29 cellular contexts compared by ENCODE assay signal in the genomic region with DNA sequence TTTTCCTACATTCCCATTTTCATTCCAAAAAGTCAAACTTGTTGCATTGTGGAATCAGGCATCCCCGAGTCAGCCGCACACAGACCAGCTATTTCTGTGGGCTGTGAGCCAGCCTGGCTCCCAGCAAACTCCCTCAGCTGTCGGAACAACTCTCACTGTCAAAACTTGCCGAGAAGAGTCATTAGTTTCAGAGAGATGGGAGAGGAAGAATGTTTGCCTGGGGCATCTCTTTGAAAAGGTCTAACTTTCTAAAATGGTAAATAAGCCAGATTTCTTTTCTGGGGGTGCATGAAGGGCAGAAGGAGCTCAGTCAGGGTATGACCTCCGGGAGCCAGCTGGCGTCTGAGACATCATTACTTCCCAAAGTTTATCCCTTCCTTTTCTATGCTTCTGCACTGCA.
"Had no signal": no experiment of that assay in that cellular context is flagged by ENCODE, and none has a peak within 500 bp of the region (broad histone marks: within the 10 kb centered on the region; RNA-seq: fewer than 3 reads in every experiment).

No MANE protein-coding gene starts in this region.

- DNase-seq: activated CD4-positive, alpha-beta memory T cell treated with anti-CD3 and anti-CD28 coated beads, Interleukin-2, amount 10 ng/mL, durations not matched to agents 7 days and 5 days; activated CD4-positive, alpha-beta T cell treated with anti-CD3 and anti-CD28 coated beads for 1 hour; activated CD4-positive, alpha-beta T cell treated with anti-CD3 and anti-CD28 coated beads for 4 hours; activated CD4-positive, alpha-beta T cell treated with anti-CD3 and anti-CD28 coated beads, Interleukin-2, amount 10 ng/mL, durations not matched to agents 7 days and 5 days; activated CD4-positive, alpha-beta T cell treated with anti-CD3 and anti-CD28 coated beads, Interleukin-2, amount 50 U/mL, for 4 hours; activated CD8-positive, alpha-beta memory T cell treated with anti-CD3 and anti-CD28 coated beads, Interleukin-2, amount 50 U/mL, for 48 hours; activated gamma-delta T cell; activated naive CD4-positive, alpha-beta T cell; activated naive CD4-positive, alpha-beta T cell treated with anti-CD3 and anti-CD28 coated beads, Interleukin-2, amount 10 ng/mL, durations not matched to agents 7 days and 5 days; activated naive CD8-positive, alpha-beta T cell treated with anti-CD3 and anti-CD28 coated beads, Interleukin-2, amount 10 ng/mL, durations not matched to agents 7 days and 5 days; activated T-cell treated with anti-CD3 and anti-CD28 coated beads for 4 hours; activated T-cell treated with anti-CD3 and anti-CD28 coated beads, Interleukin-2, amount 50 U/mL, for 24 hours; activated T-cell treated with anti-CD3 and anti-CD28 coated beads, Interleukin-2, amount 50 U/mL, for 72 hours; central memory CD4-positive, alpha-beta T cell; cerebellar nuclear complex; colonic mucosa; effector memory CD4-positive, alpha-beta T cell; endodermal cell; foreskin fibroblast; T-helper 1 cell; T-helper 17 cell; T1000 had no signal

- H3K9me3 ChIP-seq: ascending aorta, colonic mucosa had no signal

- H3K36me3 Mint-ChIP-seq: activated naive CD4-positive, alpha-beta T cell treated with anti-CD3 and anti-CD28 coated beads, Interleukin-2, amount 10 ng/mL, durations not matched to agents 7 days and 5 days; activated naive CD4-positive, alpha-beta T cell treated with anti-CD3 and anti-CD28 coated beads, Interleukin-2, amount 50 U/mL, for 72 hours; activated naive CD8-positive, alpha-beta T cell treated with anti-CD3 and anti-CD28 coated beads, Interleukin-2, amount 10 ng/mL, durations not matched to agents 7 days and 5 days; brain had no signal

- H3K4me1 ChIP-seq: ascending aorta, breast epithelium, colonic mucosa had no signal

- H3K27ac ChIP-seq: ascending aorta, breast epithelium, cardiac muscle cell, colonic mucosa had no signal

- H3K36me3 ChIP-seq: ascending aorta, breast epithelium, cardiac muscle cell, colonic mucosa had no signal

- H3K27me3 Mint-ChIP-seq: activated CD4-positive, alpha-beta memory T cell treated with anti-CD3 and anti-CD28 coated beads, Interleukin-2, amount 10 ng/mL, durations not matched to agents 7 days and 5 days; activated CD4-positive, alpha-beta T cell treated with anti-CD3 and anti-CD28 coated beads, Interleukin-2, amount 10 ng/mL, durations not matched to agents 7 days and 5 days; activated naive CD4-positive, alpha-beta T cell treated with anti-CD3 and anti-CD28 coated beads, Interleukin-2, amount 10 ng/mL, durations not matched to agents 7 days and 5 days; activated naive CD8-positive, alpha-beta T cell treated with anti-CD3 and anti-CD28 coated beads, Interleukin-2, amount 10 ng/mL, durations not matched to agents 7 days and 5 days; activated T-cell treated with anti-CD3 and anti-CD28 coated beads, Interleukin-2, amount 50 U/mL, for 24 hours; T-helper 17 cell had no signal

- H3K4me3 Mint-ChIP-seq: activated CD4-positive, alpha-beta memory T cell treated with anti-CD3 and anti-CD28 coated beads, Interleukin-2, amount 10 ng/mL, durations not matched to agents 7 days and 5 days; activated CD4-positive, alpha-beta T cell treated with anti-CD3 and anti-CD28 coated beads, Interleukin-2, amount 10 ng/mL, durations not matched to agents 7 days and 5 days; activated naive CD4-positive, alpha-beta T cell treated with anti-CD3 and anti-CD28 coated beads, Interleukin-2, amount 10 ng/mL, durations not matched to agents 7 days and 5 days; activated naive CD8-positive, alpha-beta T cell treated with anti-CD3 and anti-CD28 coated beads, Interleukin-2, amount 10 ng/mL, durations not matched to agents 7 days and 5 days; activated T-cell treated with anti-CD3 and anti-CD28 coated beads, Interleukin-2, amount 50 U/mL, for 24 hours; activated T-cell treated with anti-CD3 and anti-CD28 coated beads, Interleukin-2, amount 50 U/mL, for 72 hours; endodermal cell; T-helper 17 cell; T-helper 2 cell treated with Interferon-gamma antibody and Interleukin-4, amounts not matched to agents 5 μg/mL and 100 μg/mL, for 36 hours; WTC11 had no signal

- H3K27me3 ChIP-seq: ascending aorta, breast epithelium, cardiac muscle cell, colonic mucosa had no signal

- H3K4me1 Mint-ChIP-seq: activated CD4-positive, alpha-beta memory T cell treated with anti-CD3 and anti-CD28 coated beads, Interleukin-2, amount 10 ng/mL, durations not matched to agents 7 days and 5 days; activated CD4-positive, alpha-beta T cell treated with anti-CD3 and anti-CD28 coated beads, Interleukin-2, amount 10 ng/mL, durations not matched to agents 7 days and 5 days; activated naive CD4-positive, alpha-beta T cell treated with anti-CD3 and anti-CD28 coated beads, Interleukin-2, amount 10 ng/mL, durations not matched to agents 7 days and 5 days; activated naive CD8-positive, alpha-beta T cell treated with anti-CD3 and anti-CD28 coated beads, Interleukin-2, amount 10 ng/mL, durations not matched to agents 7 days and 5 days; T-helper 17 cell; WTC11 had no signal

- H3K4me3 ChIP-seq: ascending aorta, breast epithelium, cardiac muscle cell, colonic mucosa had no signal

- H3K27ac Mint-ChIP-seq: activated CD4-positive, alpha-beta memory T cell treated with anti-CD3 and anti-CD28 coated beads, Interleukin-2, amount 10 ng/mL, durations not matched to agents 7 days and 5 days; activated CD4-positive, alpha-beta T cell treated with anti-CD3 and anti-CD28 coated beads, Interleukin-2, amount 10 ng/mL, durations not matched to agents 7 days and 5 days; activated naive CD4-positive, alpha-beta T cell treated with anti-CD3 and anti-CD28 coated beads, Interleukin-2, amount 10 ng/mL, durations not matched to agents 7 days and 5 days; activated naive CD4-positive, alpha-beta T cell treated with anti-CD3 and anti-CD28 coated beads, Interleukin-2, amount 50 U/mL, for 72 hours; activated naive CD8-positive, alpha-beta T cell treated with anti-CD3 and anti-CD28 coated beads, Interleukin-2, amount 10 ng/mL, durations not matched to agents 7 days and 5 days; activated T-cell treated with anti-CD3 and anti-CD28 coated beads, Interleukin-2, amount 50 U/mL, for 24 hours; activated T-cell treated with anti-CD3 and anti-CD28 coated beads, Interleukin-2, amount 50 U/mL, for 72 hours; brain; endodermal cell; T-helper 17 cell; T-helper 2 cell treated with Interferon-gamma antibody and Interleukin-4, amounts not matched to agents 5 μg/mL and 100 μg/mL, for 36 hours; WTC11 had no signal
